15 cellular contexts compared by ENCODE assay signal in genomic region chr5:14741721-14742426, GRCh38.
DNase-seq lines count a peak whose midpoint lies in the region; ATAC-seq and TF ChIP-seq lines count a peak whose summit lies in the region.
"Had no signal": no experiment of that assay in that cellular context is flagged by ENCODE, and none has a peak within 500 bp of the region (broad histone marks: within the 10 kb centered on the region; RNA-seq: fewer than 3 reads in every experiment).

No MANE protein-coding gene starts in this region.

- POLR2A ChIA-PET in HEK293 (lab: Yijun Ruan, JAX), result no interaction called here

- no peaks in the 10 kb centered on the region for H3K9me3 ChIP-seq in CD4-positive, CD25-positive, alpha-beta regulatory T cell (ENCODE audit: control insufficient read depth in 2 of 2, low read length in 2 of 2)
- H3K9me3 ChIP-seq in HEK293 (ENCODE audit: control insufficient read depth, insufficient read depth, low read depth, low read length), result no peaks in the 10 kb centered on the region

- H3K27ac Mint-ChIP-seq in CD4-positive, CD25-positive, alpha-beta regulatory T cell, result peak overlapping the region; percentile 65 to 88 (median 86)
- H3K27ac Mint-ChIP-seq in endothelial cell (ENCODE audit: unreplicated experiment) (no peak overlapping the region), HFFc6 (no peak overlapping the region; the same call in 1 of the 2 replicates)

- peak in 1 of 2 donors; percentile 15 for ATAC-seq in CD4-positive, CD25-positive, alpha-beta regulatory T cell (ENCODE audit: low read depth in 2 of 2)
- ATAC-seq in GM21825 (IDR thresholded peaks at IDR 0.05; ENCODE audit: unreplicated experiment) (no peak), HG02610 (IDR thresholded peaks at IDR 0.05; ENCODE audit: unreplicated experiment) (no peak)

- H3K27ac ChIP-seq in CD4-positive, CD25-positive, alpha-beta regulatory T cell (ENCODE audit: insufficient read depth, low read length, poor library complexity, severe bottlenecking), result no peak overlapping the region
- H3K27ac ChIP-seq in HEK293 (ENCODE audit: extremely low read depth, low read depth, low read length), result no peak overlapping the region

- TF ChIP-seq CTCF in HEK293 (tag by site-specific recombination; IDR thresholded peaks at IDR 0.05) (no peak), endothelial cell (IDR thresholded peaks at IDR 0.05; ENCODE audit: unreplicated experiment) (no peak), HFFc6 (IDR thresholded peaks at IDR 0.05) (no peak)

- peaks cover 0 to 23% (median 12%) of the 10 kb centered on the region in 4 donors for H3K4me1 Mint-ChIP-seq in CD4-positive, CD25-positive, alpha-beta regulatory T cell
- H3K4me1 Mint-ChIP-seq in endothelial cell (ENCODE audit: unreplicated experiment) (peaks cover 3% of the 10 kb centered on the region), HFFc6 (ENCODE audit: low read depth) (peaks cover 49% of the 10 kb centered on the region)

- CTCF ChIA-PET in HEK293 (lab: Yijun Ruan, JAX), result interaction anchor here (0.6 to 0.7 kb wide), 2 partner anchors 214 to 262 kb away, joined by 3 read pairs; no protein-coding TSS in a partner anchor

- peaks cover 56% of the 10 kb centered on the region for H3K36me3 Mint-ChIP-seq in CD4-positive, CD25-positive, alpha-beta regulatory T cell
- H3K36me3 Mint-ChIP-seq in endothelial cell (ENCODE audit: low read depth, unreplicated experiment) (peaks cover 26% of the 10 kb centered on the region), HFFc6 (ENCODE audit: low read depth) (peaks cover 29% of the 10 kb centered on the region)

- DNase-seq in CD4-positive, CD25-positive, alpha-beta regulatory T cell, result peak in 1 of 3 donors; percentile 21
- peak; percentile 11 for DNase-seq in NCI-H82 treated with DMSO at 0.1 percent for 48 hours (lab: John Stamatoyannopoulos, UW; ENCODE audit: unreplicated experiment)
- DNase-seq in endothelial cell (ENCODE audit: low spot score), result no peak
- no peak for DNase-seq in HFFc6
- no peak for DNase-seq in Kasumi-1 (lab: John Stamatoyannopoulos, UW)
- DNase-seq: activated CD4-positive, CD25-positive, alpha-beta regulatory T cell; C1 segment of cervical spinal cord; kidney glomerular epithelial cell; NCI-H1930; SIG-M5; stimulated activated CD4-positive, alpha-beta T cell treated with anti-CD3 and anti-CD28 coated beads, Interleukin-12 subunit alpha, Interleukin-12 subunit beta, amount 100 ng/mL, for 4 hours had no signal

- H3K27me3 ChIP-seq in CD4-positive, CD25-positive, alpha-beta regulatory T cell (ENCODE audit: control insufficient read depth, insufficient read depth, low read length), result no peaks in the 10 kb centered on the region

- no peaks in the 10 kb centered on the region for H3K9me3 Mint-ChIP-seq in CD4-positive, CD25-positive, alpha-beta regulatory T cell
- H3K9me3 Mint-ChIP-seq in endothelial cell (ENCODE audit: unreplicated experiment), result no peaks in the 10 kb centered on the region
- no peaks in the 10 kb centered on the region for H3K9me3 Mint-ChIP-seq in HFFc6
- H3K9me3 Mint-ChIP-seq: neural crest cell had no signal

- no peak overlapping the region for H3K4me3 ChIP-seq in CD4-positive, CD25-positive, alpha-beta regulatory T cell (ENCODE audit: low read depth, low read length)
- H3K4me3 ChIP-seq in HEK293 (ENCODE audit: low read depth, low read length), result no peak overlapping the region

- no peaks in the 10 kb centered on the region for H3K4me1 ChIP-seq in CD4-positive, CD25-positive, alpha-beta regulatory T cell (ENCODE audit: control insufficient read depth, insufficient read depth, low read length, poor library complexity, severe bottlenecking)
- no peaks in the 10 kb centered on the region for H3K4me1 ChIP-seq in HEK293 (ENCODE audit: control insufficient read depth, insufficient read depth, low read length)

- peaks cover 84% of the 10 kb centered on the region for H3K36me3 ChIP-seq in CD4-positive, CD25-positive, alpha-beta regulatory T cell (ENCODE audit: control insufficient read depth, insufficient read depth, low read length)
- H3K36me3 ChIP-seq in HEK293 (ENCODE audit: control insufficient read depth in 2 of 2, insufficient read depth in 1 of 2, low read length in 2 of 2), result peaks cover 0 to 22% of the 10 kb centered on the region in 2 experiments

- H3K4me3 Mint-ChIP-seq in CD4-positive, CD25-positive, alpha-beta regulatory T cell, result no peak overlapping the region
- H3K4me3 Mint-ChIP-seq in endothelial cell (ENCODE audit: unreplicated experiment) (peak overlapping the region; percentile 70), HFFc6 (no peak overlapping the region)
- H3K4me3 Mint-ChIP-seq: neural crest cell had no signal

- H3K27me3 Mint-ChIP-seq in CD4-positive, CD25-positive, alpha-beta regulatory T cell, result no peaks in the 10 kb centered on the region
- peaks cover 6% of the 10 kb centered on the region for H3K27me3 Mint-ChIP-seq in endothelial cell (ENCODE audit: unreplicated experiment)
- H3K27me3 Mint-ChIP-seq in HFFc6 (ENCODE audit: insufficient read depth), result peaks cover 2% of the 10 kb centered on the region; the same call in 1 of the 2 replicates

TF ChIP-seq in HEK293, 187 proteins besides CTCF, POLR2A, EP300 and RAD21:
- TF ChIP-seq ZNF121 (tag by site-specific recombination; IDR thresholded peaks at IDR 0.05), result no peak
- TF ChIP-seq ZNF341 (tag by site-specific recombination; IDR thresholded peaks at IDR 0.05; ENCODE audit: low read depth), result 0 out of 2 replicates have a peak, but pooled peaks have one; percentile 33
- TF ChIP-seq ZNF707 (tag by site-specific recombination; IDR thresholded peaks at IDR 0.05), result peak; percentile 76
- no peak for TF ChIP-seq FEZF1 (tag by site-specific recombination; IDR thresholded peaks at IDR 0.05)
- no peak for TF ChIP-seq ZNF670 (tag by site-specific recombination; IDR thresholded peaks at IDR 0.05; ENCODE audit: low read depth)

Comparison
In these comparisons a context has a peak if more than half of its experiments do, and no peak if none do; other contexts are left out.
1. H3K27ac Mint-ChIP-seq: peak in CD4-positive, CD25-positive, alpha-beta regulatory T cell (3 of 3); none in endothelial cell (single experiment) and HFFc6 (single experiment).